Comparison of ENCODE assay signal across 17 cellular contexts in the genomic region with DNA sequence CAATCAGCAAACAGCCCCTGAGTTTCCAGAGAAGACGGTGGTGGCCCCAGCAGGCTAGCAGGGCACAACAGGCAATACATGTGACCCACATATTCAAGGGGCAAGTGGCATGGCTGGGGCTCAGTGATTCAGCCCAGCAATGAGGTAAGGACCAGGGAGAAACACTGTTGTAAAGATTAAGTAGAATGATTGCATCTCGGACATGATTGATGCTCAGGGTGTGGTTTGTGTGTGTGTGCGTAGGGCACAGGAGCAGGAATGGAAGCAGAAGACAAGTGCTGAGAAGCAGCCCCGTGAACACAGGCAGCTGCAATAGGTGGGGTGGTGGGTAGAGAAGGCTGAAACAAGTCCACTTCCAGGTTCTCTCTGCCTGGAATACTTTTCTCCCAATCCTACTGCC. TPM values are rescaled to one million over a fixed set of nuclear protein-coding genes. Genes with fewer than 3 reads are reported as not detected.
DNase-seq lines count a peak whose midpoint lies in the region; ATAC-seq and FAIRE-seq lines count a peak whose summit lies in the region.
"Had no signal": no experiment of that assay in that cellular context is flagged by ENCODE, and none has a peak within 500 bp of the region (broad histone marks: within the 10 kb centered on the region; RNA-seq: fewer than 3 reads in every experiment).

No MANE protein-coding gene starts in this region.

- H3K9me3 Mint-ChIP-seq in activated T-cell treated with anti-CD3 and anti-CD28 coated beads, Interleukin-2, amount 50 U/mL, for 24 hours, result no peaks in the 10 kb centered on the region
- no peaks in the 10 kb centered on the region for H3K9me3 Mint-ChIP-seq in effector memory CD8-positive, alpha-beta T cell

- H3K36me3 Mint-ChIP-seq in activated T-cell treated with anti-CD3 and anti-CD28 coated beads, Interleukin-2, amount 50 U/mL, for 24 hours (ENCODE audit: low read depth), result peaks cover 62% of the 10 kb centered on the region
- H3K36me3 Mint-ChIP-seq in effector memory CD8-positive, alpha-beta T cell (ENCODE audit: insufficient read depth), result peaks cover 13% of the 10 kb centered on the region

- no peaks in the 10 kb centered on the region for H3K27me3 Mint-ChIP-seq in activated T-cell treated with anti-CD3 and anti-CD28 coated beads, Interleukin-2, amount 50 U/mL, for 24 hours
- no peaks in the 10 kb centered on the region for H3K27me3 Mint-ChIP-seq in effector memory CD8-positive, alpha-beta T cell

- H3K36me3 ChIP-seq in SK-N-MC (ENCODE audit: insufficient read depth, low read length) (no peaks in the 10 kb centered on the region), small intestine (ENCODE audit: control insufficient read depth in 2 of 2, insufficient read depth in 2 of 2, low read length in 2 of 2) (no peaks in the 10 kb centered on the region)

- H3K4me3 ChIP-seq in SK-N-MC (no peak overlapping the region), small intestine (ENCODE audit: low read depth in 1 of 2, low read length in 2 of 2) (no peak overlapping the region)

- H3K4me3 Mint-ChIP-seq in activated T-cell treated with anti-CD3 and anti-CD28 coated beads, Interleukin-2, amount 50 U/mL, for 24 hours, result no peak overlapping the region
- peak overlapping the region in 1 of 2 donors; percentile 16 for H3K4me3 Mint-ChIP-seq in effector memory CD8-positive, alpha-beta T cell

- H3K27me3 ChIP-seq in small intestine (ENCODE audit: control insufficient read depth in 2 of 2, insufficient read depth in 2 of 2, low read length in 2 of 2), result no peaks in the 10 kb centered on the region

- no peak for ATAC-seq in effector memory CD8-positive, alpha-beta T cell (replicated peaks)
- no peak for ATAC-seq in HG03439 (IDR thresholded peaks at IDR 0.05; ENCODE audit: unreplicated experiment)
- ATAC-seq: esophagus mucosa had no signal

- DNase-seq in activated T-cell treated with anti-CD3 and anti-CD28 coated beads, Interleukin-2, amount 50 U/mL, for 24 hours, result peak; percentile 32
- no peak for DNase-seq in activated T-cell treated with anti-CD3 and anti-CD28 coated beads, Interleukin-2, amount 50 U/mL, for 1 hour
- DNase-seq in SK-N-MC (ENCODE audit: low read depth, low spot score) (no peak), small intestine (peak; percentile 26), NCI-H1105 treated with DMSO at 0.1 percent for 48 hours (lab: John Stamatoyannopoulos, UW) (no peak)
- DNase-seq in effector memory CD8-positive, alpha-beta T cell, result no peak
- no peak for DNase-seq in central memory CD4-positive, alpha-beta T cell
- DNase-seq: dermis blood vessel endothelial cell; GF-D8; HCEC 1CT; mesenchymal stem cell; NCI-H69; stimulated activated CD4-positive, alpha-beta T cell treated with anti-CD3 and anti-CD28 coated beads, Interleukin-4, amount 100 ng/mL, for 24 hours had no signal

- 41 to 63% (median 48%) methylated on average over 4 of the region's 4 CpGs for WGBS in small intestine, 3 donors

- H3K4me1 Mint-ChIP-seq in activated T-cell treated with anti-CD3 and anti-CD28 coated beads, Interleukin-2, amount 50 U/mL, for 24 hours (ENCODE audit: low read depth), result peaks cover 77% of the 10 kb centered on the region
- peaks cover 30 to 34% of the 10 kb centered on the region in 2 donors for H3K4me1 Mint-ChIP-seq in effector memory CD8-positive, alpha-beta T cell (ENCODE audit: low read depth in 2 of 2)

- FAIRE-seq in small intestine (lab: Jason Lieb, UNC), result no peak
- FAIRE-seq: D721Med, islet of Langerhans had no signal

- H3K9me3 ChIP-seq in SK-N-MC (ENCODE audit: low read depth, low read length) (no peaks in the 10 kb centered on the region), small intestine (ENCODE audit: control insufficient read depth, low read depth) (no peaks in the 10 kb centered on the region)

- H3K9ac ChIP-seq in SK-N-MC (ENCODE audit: insufficient read length), result no peak overlapping the region

- H3K27ac ChIP-seq in SK-N-MC, result peak overlapping the region; percentile 85; the same call in 1 of the 2 replicates
- H3K27ac ChIP-seq in small intestine (ENCODE audit: low read depth in 1 of 2, low read length in 1 of 2), result peak overlapping the region in 1 of 2 donors; percentile 42

- peak overlapping the region; percentile 61 for H3K27ac Mint-ChIP-seq in activated T-cell treated with anti-CD3 and anti-CD28 coated beads, Interleukin-2, amount 50 U/mL, for 24 hours
- H3K27ac Mint-ChIP-seq in effector memory CD8-positive, alpha-beta T cell, result peak overlapping the region; percentile 49 to 86

- peaks cover 2% of the 10 kb centered on the region in 2 donors for H3K4me1 ChIP-seq in small intestine (ENCODE audit: control insufficient read depth in 2 of 2, insufficient read depth in 1 of 2, low read depth in 1 of 2, low read length in 1 of 2)

RNA-seq across cellular contexts. Expression of gene KLHL6, which starts 37.9 kb away (rescaled TPM):
- 1 to 10 TPM in 2 of 3 donors, under 1 TPM in 1; 0.22 to 2.0 (median 1.1) TPM for polyA plus RNA-seq in small intestine

Comparison
In these comparisons a context has a peak if more than half of its experiments do, and no peak if none do; other contexts are left out.
1. DNase-seq: peak in activated T-cell treated with anti-CD3 and anti-CD28 coated beads, Interleukin-2, amount 50 U/mL, for 24 hours (single experiment) and small intestine (single experiment); none in activated T-cell treated with anti-CD3 and anti-CD28 coated beads, Interleukin-2, amount 50 U/mL, for 1 hour (single experiment), SK-N-MC (single experiment), effector memory CD8-positive, alpha-beta T cell (0 of 3), NCI-H1105 treated with DMSO at 0.1 percent for 48 hours (single experiment) and central memory CD4-positive, alpha-beta T cell (single experiment).